ENCODE assay signal across 8 cellular contexts in the genomic region with DNA sequence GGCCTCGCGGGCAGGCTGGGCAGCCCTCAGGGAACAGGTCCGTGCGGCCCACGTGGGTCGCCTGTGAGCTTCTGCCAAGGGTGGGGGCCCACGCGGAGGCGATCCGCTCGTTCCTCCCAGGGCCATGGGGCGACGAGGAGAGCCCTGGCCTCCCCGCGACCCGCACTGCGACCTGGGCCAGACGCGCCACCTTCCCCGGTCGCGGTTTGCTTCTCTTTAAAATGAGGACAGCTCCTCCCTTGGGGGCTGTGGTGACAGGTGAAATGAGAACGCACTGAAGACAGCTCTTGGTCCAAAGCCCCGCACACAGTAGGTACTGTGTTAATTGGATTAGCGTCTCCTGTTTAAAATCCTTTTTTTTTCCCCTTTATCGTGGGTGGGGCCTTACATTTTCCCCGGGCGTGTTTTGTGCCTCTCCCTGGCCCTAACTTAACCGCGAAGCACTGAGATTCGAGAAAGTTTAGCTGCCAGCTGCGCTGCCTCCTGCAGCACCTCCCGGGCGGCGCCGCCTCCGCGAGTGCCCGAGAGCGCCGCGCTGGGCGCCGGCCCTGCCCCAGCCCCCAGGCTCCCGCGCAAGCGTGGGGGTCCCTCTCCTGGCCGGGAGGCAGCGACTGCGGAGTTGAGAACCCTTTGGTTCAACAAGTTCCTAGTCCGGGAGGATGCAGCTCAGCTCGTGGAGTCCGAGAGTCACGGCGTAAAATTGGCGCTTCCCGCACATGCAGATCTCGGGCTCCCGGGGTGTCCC. TPM values are rescaled to one million over a fixed set of nuclear protein-coding genes. Genes with fewer than 3 reads are reported as not detected.
DNase-seq lines count a peak whose midpoint lies in the region; ATAC-seq and TF ChIP-seq lines count a peak whose summit lies in the region.

No MANE protein-coding gene starts in this region.

- intact Hi-C loops in adrenal gland (cut with DNase I), result no loop called here
- intact Hi-C loops in left cardiac atrium (cut with DNase I), result loop anchor here (2.0 to 5.0 kb wide), 2 partner anchors 103 to 105 kb away; no protein-coding TSS in a partner anchor
- intact Hi-C loops in posterior vena cava (cut with DNase I), result loop anchor here in 1 of 2 donors (5.0 kb wide), 1 partner anchor 103 kb away; no protein-coding TSS in a partner anchor

- POLR2A ChIA-PET in RWPE1 (lab: Yijun Ruan, JAX; ENCODE audit: low non-redundant PET), result interaction anchor here (0.6 to 1.4 kb wide), 2 partner anchors 105 to 339 kb away, joined by 4 to 6 read pairs; no protein-coding TSS in a partner anchor

- ATAC-seq in HG02571 (IDR thresholded peaks at IDR 0.05; ENCODE audit: unreplicated experiment), result peak; percentile 12
- ATAC-seq in left cardiac atrium, result peak; percentile 13 to 28
- no peak for ATAC-seq in HG03280 (IDR thresholded peaks at IDR 0.05; ENCODE audit: unreplicated experiment)

- TF ChIP-seq POLR2A in adrenal gland (IDR thresholded peaks at IDR 0.05), result peak; percentile 16 to 54

- DNase-seq in RWPE1 (ENCODE audit: low spot score) (peak; percentile 42), adrenal gland (peak; percentile 47 to 74 (median 60)), left cardiac atrium (peak; percentile 64), posterior vena cava (ENCODE audit: low spot score) (peak; percentile 88), DMS153 (lab: John Stamatoyannopoulos, UW) (no peak)

- H3K27ac ChIP-seq in DOHH2 (ENCODE audit: low read depth, low read length) (no peak overlapping the region), RWPE1 (peak overlapping the region; percentile 80), adrenal gland (peak overlapping the region in 3 of 5 donors; percentile 66 to 87 (median 74))

- H3K79me2 ChIP-seq in DOHH2 (ENCODE audit: control insufficient read depth, low read length), result peaks cover 22% of the 10 kb centered on the region

- H3F3A ChIP-seq in DOHH2 (ENCODE audit: control insufficient read depth, insufficient read depth), result peaks cover 6% of the 10 kb centered on the region

- H3K9me3 ChIP-seq in DOHH2 (ENCODE audit: control insufficient read depth, insufficient read depth, low read length) (peaks cover 2% of the 10 kb centered on the region; the same call in 1 of the 2 replicates), adrenal gland (replicated peaks in 1 of 3) (no peaks in the 10 kb centered on the region)

- TF ChIP-seq CTCF in DOHH2 (IDR thresholded peaks at IDR 0.05; ENCODE audit: low read depth, low read length, poor library complexity, severe bottlenecking) (no peak), RWPE1 (conservative IDR thresholded peaks at IDR 0.05; ENCODE audit: low read depth) (peak; percentile 32), adrenal gland (IDR thresholded peaks at IDR 0.05) (peak in 3 of 6 experiments; percentile 5 to 17 (median 11))

- CTCF ChIA-PET in RWPE1 (lab: Yijun Ruan, JAX), result interaction anchor here (0.9 to 1.9 kb wide), 7 partner anchors 20 to 179 kb away, joined by 3 to 9 read pairs (median 6); no protein-coding TSS in a partner anchor

- peak overlapping the region; percentile 100 for H3K4me2 ChIP-seq in DOHH2 (ENCODE audit: low read length)

- H3K4me1 ChIP-seq in DOHH2 (ENCODE audit: control insufficient read depth, low read length), result peaks cover 35% of the 10 kb centered on the region
- peaks cover 44 to 47% of the 10 kb centered on the region in 2 donors for H3K4me1 ChIP-seq in adrenal gland (replicated peaks in 1 of 2)

- H3K9me2 ChIP-seq in DOHH2 (replicated peaks; ENCODE audit: control insufficient read depth, low read length), result no peaks in the 10 kb centered on the region

- peak overlapping the region; percentile 93 for H3K4me3 ChIP-seq in DOHH2 (ENCODE audit: low read length)
- peak overlapping the region in 3 of 4 donors; percentile 22 to 79 (median 37) for H3K4me3 ChIP-seq in adrenal gland

- H4K20me1 ChIP-seq in DOHH2 (ENCODE audit: control insufficient read depth, insufficient read depth, low read depth, low read length), result peaks cover 16% of the 10 kb centered on the region

- H3K27me3 ChIP-seq in DOHH2 (ENCODE audit: control insufficient read depth, low read length), result peaks cover 45% of the 10 kb centered on the region
- no peaks in the 10 kb centered on the region for H3K27me3 ChIP-seq in adrenal gland

- 0 to 3% (median 1%) methylated on average over 10 to 59 of the region's 59 CpGs for WGBS in adrenal gland, 4 donors

- H3K36me3 ChIP-seq in DOHH2 (ENCODE audit: control insufficient read depth, low read length) (no peaks in the 10 kb centered on the region), adrenal gland (replicated peaks in 1 of 2) (no peaks in the 10 kb centered on the region)

RNA-seq across cellular contexts. Expression of gene HPCAL1, which starts 1.1 kb away (rescaled TPM):
- total RNA-seq in adrenal gland, result 100 to 1,000 TPM in 1 of 8 donors, 10 to 100 TPM in 7; 49.9 to 118 (median 78.3) TPM
- 10 to 100 TPM; 43.0 to 58.2 (median 45.9) TPM for polyA plus RNA-seq in adrenal gland
- total RNA-seq in left cardiac atrium, result 10 to 100 TPM; 27.2 to 27.4 TPM
- 10 to 100 TPM; 21.6 to 26.0 TPM for total RNA-seq in posterior vena cava

Comparison
In these comparisons a context has a peak if more than half of its experiments do, and no peak if none do; other contexts are left out.
1. intact Hi-C loops: an anchor here in left cardiac atrium (2.0 to 5.0 kb wide); none called in adrenal gland.